ENCODE assay signal across 19 cellular contexts in the genomic region with DNA sequence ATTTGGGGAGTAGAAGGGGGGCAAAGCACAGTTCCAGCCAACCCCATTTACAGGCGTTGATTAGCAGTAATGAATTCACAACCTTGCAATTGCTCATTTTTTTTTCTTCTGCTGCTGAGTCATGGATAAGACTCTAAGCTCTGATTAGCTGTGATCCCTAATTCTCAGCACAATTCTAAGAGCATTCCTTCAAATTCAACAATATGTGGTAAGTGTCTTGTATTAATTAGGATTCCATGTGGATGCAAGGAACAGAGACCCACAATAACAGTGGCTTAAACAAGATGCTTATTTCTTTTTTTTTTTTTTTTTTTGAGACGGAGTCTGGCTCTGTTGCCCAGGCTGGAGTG.
DNase-seq lines count a peak whose midpoint lies in the region; ATAC-seq, FAIRE-seq and TF ChIP-seq lines count a peak whose summit lies in the region.
"Had no signal": no experiment of that assay in that cellular context is flagged by ENCODE, and none has a peak within 500 bp of the region (broad histone marks: within the 10 kb centered on the region; RNA-seq: fewer than 3 reads in every experiment).

No MANE protein-coding gene starts in this region.

- no peaks in the 10 kb centered on the region for H3K9me3 Mint-ChIP-seq in astrocyte (ENCODE audit: unreplicated experiment)
- H3K9me3 Mint-ChIP-seq: HFFc6; nephron; stimulated activated memory B cell treated with anti-CD40 and anti-IgM and Interleukin-4, amounts not matched to agents 10 μg/mL and 1 μg/mL and 100 μg/mL, for 72 hours had no signal

- H3K4me2 ChIP-seq in astrocyte (ENCODE audit: low read length), result peak overlapping the region; percentile 18

- TF ChIP-seq EP300 in transverse colon (IDR thresholded peaks at IDR 0.05; ENCODE audit: low read depth), result no peak

- H3K27ac ChIP-seq in heart right ventricle (peak overlapping the region in 9 of 10 donors; percentile 4 to 84 (median 69)), astrocyte (ENCODE audit: low read depth, low read length) (peak overlapping the region; percentile 76), lower lobe of right lung (peak overlapping the region; percentile 79), transverse colon (peak overlapping the region; percentile 35 to 70 (median 55))
- H3K27ac ChIP-seq: SJCRH30 had no signal

- peaks cover 5% of the 10 kb centered on the region for H4K20me1 ChIP-seq in astrocyte (ENCODE audit: insufficient read depth, low read length)

- H2AFZ ChIP-seq in astrocyte (ENCODE audit: low read depth, low read length), result no peak overlapping the region

- WGBS in heart right ventricle, 2 donors, result 52 to 60% methylated on average over 1 to 2 of the region's 2 CpGs
- 60 to 64% methylated on average over 1 to 2 of the region's 2 CpGs for WGBS in transverse colon (ENCODE audit: low coverage in 1 of 2), 2 donors

- ATAC-seq in heart right ventricle, result no peak
- ATAC-seq in lower lobe of right lung, result no peak
- no peak for ATAC-seq in GM18909 (IDR thresholded peaks at IDR 0.05; ENCODE audit: poor library complexity, unreplicated experiment)
- ATAC-seq: activated CD4-positive, CD25-positive, alpha-beta regulatory T cell treated with anti-CD3 and anti-CD28 coated beads, Interleukin-2, amount 50 U/mL, for 24 hours; activated CD8-positive, alpha-beta memory T cell treated with anti-CD3 and anti-CD28 coated beads, Interleukin-2, amount 10 ng/mL, durations not matched to agents 7 days and 5 days; stimulated activated memory B cell treated with anti-CD40 and anti-IgM and Interleukin-4, amounts not matched to agents 10 μg/mL and 1 μg/mL and 100 μg/mL, for 72 hours had no signal

- no peak for FAIRE-seq in astrocyte (lab: Jason Lieb, UNC)
- FAIRE-seq: colon, HTR-8/SVneo had no signal

- H3K4me1 Mint-ChIP-seq in astrocyte (ENCODE audit: low read depth, unreplicated experiment), result peaks cover under 1% of the 10 kb centered on the region

- H3K9me3 ChIP-seq in heart right ventricle, result no peaks in the 10 kb centered on the region
- H3K9me3 ChIP-seq in astrocyte (ENCODE audit: insufficient read depth, low read depth, low read length), result no peaks in the 10 kb centered on the region
- no peaks in the 10 kb centered on the region for H3K9me3 ChIP-seq in lower lobe of right lung
- H3K9me3 ChIP-seq in transverse colon, result no peaks in the 10 kb centered on the region
- H3K9me3 ChIP-seq: ascending aorta, SJCRH30 had no signal

- peaks cover 2% of the 10 kb centered on the region for H3K36me3 Mint-ChIP-seq in astrocyte (ENCODE audit: low read depth, unreplicated experiment)
- H3K36me3 Mint-ChIP-seq: activated CD8-positive, alpha-beta memory T cell treated with anti-CD3 and anti-CD28 coated beads, Interleukin-2, amount 10 ng/mL, durations not matched to agents 7 days and 5 days; stimulated activated memory B cell treated with anti-CD40 and anti-IgM and Interleukin-4, amounts not matched to agents 10 μg/mL and 1 μg/mL and 100 μg/mL, for 72 hours had no signal

- H3K9ac ChIP-seq in astrocyte (ENCODE audit: low read length), result peak overlapping the region; percentile 24

- TF ChIP-seq CTCF in heart right ventricle (IDR thresholded peaks at IDR 0.05) (no peak), astrocyte (IDR thresholded peaks at IDR 0.05; ENCODE audit: insufficient read depth, low read depth, low read length) (no peak), lower lobe of right lung (IDR thresholded peaks at IDR 0.05) (no peak), transverse colon (IDR thresholded peaks at IDR 0.05) (no peak)

- H3K27me3 ChIP-seq in heart right ventricle, result no peaks in the 10 kb centered on the region
- H3K27me3 ChIP-seq in astrocyte (ENCODE audit: insufficient read depth, low read length), result no peaks in the 10 kb centered on the region
- no peaks in the 10 kb centered on the region for H3K27me3 ChIP-seq in lower lobe of right lung (ENCODE audit: low read depth)
- no peaks in the 10 kb centered on the region for H3K27me3 ChIP-seq in transverse colon
- H3K27me3 ChIP-seq: ascending aorta, SJCRH30 had no signal

- in situ Hi-C loops in transverse colon (cut with MboI; ENCODE audit: low pct_ligation_motif_present in 1 of 4, low pct_unique_long_range_greater_than_20kb in 1 of 4, low sequenced_read_pairs in 3 of 4), result no loop called here

- no peak overlapping the region for H3K4me3 ChIP-seq in heart right ventricle
- H3K4me3 ChIP-seq in astrocyte (ENCODE audit: insufficient read depth, low read depth, low read length), result no peak overlapping the region
- H3K4me3 ChIP-seq in lower lobe of right lung, result no peak overlapping the region
- H3K4me3 ChIP-seq in transverse colon, result no peak overlapping the region
- H3K4me3 ChIP-seq: ascending aorta, SJCRH30 had no signal

- intact Hi-C loops in heart right ventricle (cut with DNase I), result loop anchor here in 5 of 10 donors (5.0 to 10.0 kb wide), 5 partner anchors 44 to 134 kb away; no protein-coding TSS in a partner anchor
- intact Hi-C loops in cardiac septum (cut with DNase I), result loop anchor here (5.0 kb wide), 1 partner anchor 214 kb away; no protein-coding TSS in a partner anchor
- intact Hi-C loops in lower lobe of right lung (cut with DNase I), result no loop called here
- intact Hi-C loops in transverse colon (cut with DNase I; ENCODE audit: low total_unique reads), result no loop called here

- H3K36me3 ChIP-seq in heart right ventricle (no peaks in the 10 kb centered on the region), astrocyte (ENCODE audit: insufficient read depth, low read length) (no peaks in the 10 kb centered on the region), lower lobe of right lung (no peaks in the 10 kb centered on the region), transverse colon (no peaks in the 10 kb centered on the region)
- H3K36me3 ChIP-seq: ascending aorta had no signal

- peaks cover 2% of the 10 kb centered on the region for H3K27me3 Mint-ChIP-seq in astrocyte (ENCODE audit: low read depth, unreplicated experiment)
- H3K27me3 Mint-ChIP-seq: activated CD8-positive, alpha-beta memory T cell treated with anti-CD3 and anti-CD28 coated beads, Interleukin-2, amount 10 ng/mL, durations not matched to agents 7 days and 5 days; stimulated activated memory B cell treated with anti-CD40 and anti-IgM and Interleukin-4, amounts not matched to agents 10 μg/mL and 1 μg/mL and 100 μg/mL, for 72 hours had no signal

- peaks cover 25 to 93% (median 74%) of the 10 kb centered on the region in 9 donors for H3K4me1 ChIP-seq in heart right ventricle
- peaks cover 40% of the 10 kb centered on the region for H3K4me1 ChIP-seq in astrocyte (ENCODE audit: insufficient read depth, low read length)
- peaks cover 58% of the 10 kb centered on the region for H3K4me1 ChIP-seq in lower lobe of right lung
- peaks cover 8 to 59% (median 29%) of the 10 kb centered on the region in 4 donors for H3K4me1 ChIP-seq in transverse colon

- H3K79me2 ChIP-seq in astrocyte (ENCODE audit: insufficient read depth, low read length), result peaks cover 9% of the 10 kb centered on the region

- H3K27ac Mint-ChIP-seq in astrocyte (ENCODE audit: unreplicated experiment), result no peak overlapping the region
- H3K27ac Mint-ChIP-seq: activated CD8-positive, alpha-beta memory T cell treated with anti-CD3 and anti-CD28 coated beads, Interleukin-2, amount 10 ng/mL, durations not matched to agents 7 days and 5 days; nephron; stimulated activated memory B cell treated with anti-CD40 and anti-IgM and Interleukin-4, amounts not matched to agents 10 μg/mL and 1 μg/mL and 100 μg/mL, for 72 hours had no signal

- TF ChIP-seq POLR2A in transverse colon (IDR thresholded peaks at IDR 0.05), result no peak

- DNase-seq in heart right ventricle (no peak), cardiac septum (ENCODE audit: low spot score) (no peak), astrocyte (ENCODE audit: low read depth) (peak; percentile 39), lower lobe of right lung (no peak), transverse colon (no peak), DMS 273 (lab: John Stamatoyannopoulos, UW; ENCODE audit: unreplicated experiment) (no peak), NCI-H2107 (lab: John Stamatoyannopoulos, UW) (no peak)
- DNase-seq: activated CD8-positive, alpha-beta memory T cell treated with anti-CD3 and anti-CD28 coated beads, Interleukin-2, amount 10 ng/mL, durations not matched to agents 7 days and 5 days; activated gamma-delta T cell treated with Interleukin-2 at 50 U/mL for 16 hours; NCI-H187 treated with DMSO at 0.1 percent for 48 hours; SJCRH30 had no signal

- no peak overlapping the region for H3K4me3 Mint-ChIP-seq in astrocyte (ENCODE audit: unreplicated experiment)
- H3K4me3 Mint-ChIP-seq: activated CD8-positive, alpha-beta memory T cell treated with anti-CD3 and anti-CD28 coated beads, Interleukin-2, amount 10 ng/mL, durations not matched to agents 7 days and 5 days; nephron had no signal
